Comparison of ENCODE assay signal across 2 cellular contexts in genomic region chr1:155669233-155670162, GRCh38.
TF ChIP-seq lines count a peak whose summit lies in the region.

No MANE protein-coding gene starts in this region.

TF ChIP-seq in HepG2, 621 proteins besides CTCF, POLR2A, EP300 and RAD21:
- TF ChIP-seq ZFP1 (CRISPR knock-in tag; IDR thresholded peaks at IDR 0.05) = no peak
- no peak for TF ChIP-seq BRF2 (CRISPR knock-in tag; IDR thresholded peaks at IDR 0.05)
- TF ChIP-seq, protein P1, sequence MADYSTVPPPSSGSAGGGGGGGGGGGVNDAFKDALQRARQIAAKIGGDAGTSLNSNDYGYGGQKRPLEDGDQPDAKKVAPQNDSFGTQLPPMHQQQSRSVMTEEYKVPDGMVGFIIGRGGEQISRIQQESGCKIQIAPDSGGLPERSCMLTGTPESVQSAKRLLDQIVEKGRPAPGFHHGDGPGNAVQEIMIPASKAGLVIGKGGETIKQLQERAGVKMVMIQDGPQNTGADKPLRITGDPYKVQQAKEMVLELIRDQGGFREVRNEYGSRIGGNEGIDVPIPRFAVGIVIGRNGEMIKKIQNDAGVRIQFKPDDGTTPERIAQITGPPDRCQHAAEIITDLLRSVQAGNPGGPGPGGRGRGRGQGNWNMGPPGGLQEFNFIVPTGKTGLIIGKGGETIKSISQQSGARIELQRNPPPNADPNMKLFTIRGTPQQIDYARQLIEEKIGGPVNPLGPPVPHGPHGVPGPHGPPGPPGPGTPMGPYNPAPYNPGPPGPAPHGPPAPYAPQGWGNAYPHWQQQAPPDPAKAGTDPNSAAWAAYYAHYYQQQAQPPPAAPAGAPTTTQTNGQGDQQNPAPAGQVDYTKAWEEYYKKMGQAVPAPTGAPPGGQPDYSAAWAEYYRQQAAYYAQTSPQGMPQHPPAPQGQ (CRISPR knock-in tag; IDR thresholded peaks at IDR 0.05; ENCODE audit: borderline replicate concordance) = no peak
- TF ChIP-seq ATF5 (CRISPR knock-in tag; IDR thresholded peaks at IDR 0.05; ENCODE audit: low read depth) = no peak
- TF ChIP-seq NFKB2 (CRISPR knock-in tag; IDR thresholded peaks at IDR 0.05; ENCODE audit: borderline replicate concordance) = no peak
- TF ChIP-seq ZNF770 (CRISPR knock-in tag; IDR thresholded peaks at IDR 0.05) = peak; percentile 89
- no peak for TF ChIP-seq CHCHD3 (CRISPR knock-in tag; IDR thresholded peaks at IDR 0.05)

TF ChIP-seq in K562, 482 proteins besides CTCF, POLR2A, EP300 and RAD21:
- TF ChIP-seq BHLHE40 (IDR thresholded peaks at IDR 0.05; ENCODE audit: low read length) = no peak
- TF ChIP-seq NFYB (IDR thresholded peaks at IDR 0.05; ENCODE audit: extremely low read depth, insufficient read length) = no peak
- TF ChIP-seq, protein P2, sequence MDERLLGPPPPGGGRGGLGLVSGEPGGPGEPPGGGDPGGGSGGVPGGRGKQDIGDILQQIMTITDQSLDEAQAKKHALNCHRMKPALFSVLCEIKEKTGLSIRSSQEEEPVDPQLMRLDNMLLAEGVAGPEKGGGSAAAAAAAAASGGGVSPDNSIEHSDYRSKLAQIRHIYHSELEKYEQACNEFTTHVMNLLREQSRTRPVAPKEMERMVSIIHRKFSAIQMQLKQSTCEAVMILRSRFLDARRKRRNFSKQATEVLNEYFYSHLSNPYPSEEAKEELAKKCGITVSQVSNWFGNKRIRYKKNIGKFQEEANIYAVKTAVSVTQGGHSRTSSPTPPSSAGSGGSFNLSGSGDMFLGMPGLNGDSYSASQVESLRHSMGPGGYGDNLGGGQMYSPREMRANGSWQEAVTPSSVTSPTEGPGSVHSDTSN (CRISPR knock-in tag; IDR thresholded peaks at IDR 0.05; ENCODE audit: low read depth) = no peak
- TF ChIP-seq, protein P2 (tag; conservative IDR thresholded peaks at IDR 0.05; ENCODE audit: low read depth) = 0 out of 2 replicates have a peak, but pooled peaks have one; percentile 35
- no peak for TF ChIP-seq ZNF830 (CRISPR knock-in tag; IDR thresholded peaks at IDR 0.05)
- TF ChIP-seq RBM15 (IDR thresholded peaks at IDR 0.05; ENCODE audit: insufficient read depth, low read length) = no peak
- TF ChIP-seq ZNF518B (CRISPR knock-in tag; IDR thresholded peaks at IDR 0.05) = no peak
- TF ChIP-seq MAZ (CRISPR knock-in tag; conservative IDR thresholded peaks at IDR 0.05 in 1 of 2, IDR thresholded peaks at IDR 0.05 in 1 of 2) = no peak
- TF ChIP-seq HNRNPL (IDR thresholded peaks at IDR 0.05; ENCODE audit: low read depth, low read length) = no peak
- TF ChIP-seq, protein P3, sequence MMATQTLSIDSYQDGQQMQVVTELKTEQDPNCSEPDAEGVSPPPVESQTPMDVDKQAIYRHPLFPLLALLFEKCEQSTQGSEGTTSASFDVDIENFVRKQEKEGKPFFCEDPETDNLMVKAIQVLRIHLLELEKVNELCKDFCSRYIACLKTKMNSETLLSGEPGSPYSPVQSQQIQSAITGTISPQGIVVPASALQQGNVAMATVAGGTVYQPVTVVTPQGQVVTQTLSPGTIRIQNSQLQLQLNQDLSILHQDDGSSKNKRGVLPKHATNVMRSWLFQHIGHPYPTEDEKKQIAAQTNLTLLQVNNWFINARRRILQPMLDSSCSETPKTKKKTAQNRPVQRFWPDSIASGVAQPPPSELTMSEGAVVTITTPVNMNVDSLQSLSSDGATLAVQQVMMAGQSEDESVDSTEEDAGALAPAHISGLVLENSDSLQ (IDR thresholded peaks at IDR 0.05) = peak; percentile 11; the same call in 1 of the 2 replicates
- TF ChIP-seq MECOM (CRISPR knock-in tag; IDR thresholded peaks at IDR 0.05) = no peak
- TF ChIP-seq CREBBP (IDR thresholded peaks at IDR 0.05; ENCODE audit: low read depth, low read length) = no peak
- no peak for TF ChIP-seq PRPF4 (IDR thresholded peaks at IDR 0.05; ENCODE audit: insufficient read depth, low read depth, low read length, poor library complexity, severe bottlenecking)
